8 cellular contexts compared by ENCODE assay signal in genomic region chr20:50113420-50114224, GRCh38. TPM values are rescaled to one million over a fixed set of nuclear protein-coding genes. Genes with fewer than 3 reads are reported as not detected.
DNase-seq lines count a peak whose midpoint lies in the region; ATAC-seq and TF ChIP-seq lines count a peak whose summit lies in the region.

No MANE protein-coding gene starts in this region.

- peaks cover 18% of the 10 kb centered on the region for H3K36me3 ChIP-seq in RWPE2 (ENCODE audit: low read depth)
- H3K36me3 ChIP-seq in esophagus muscularis mucosa = no peaks in the 10 kb centered on the region
- no peaks in the 10 kb centered on the region for H3K36me3 ChIP-seq in psoas muscle (ENCODE audit: insufficient read depth in 1 of 2, low read depth in 1 of 2)

- H3K27ac ChIP-seq in RWPE2 (ENCODE audit: poor library complexity, severe bottlenecking) (peak overlapping the region; percentile 81), esophagus muscularis mucosa (replicated peaks in 1 of 4) (peak overlapping the region; percentile 96 to 100 (median 98)), psoas muscle (peak overlapping the region; percentile 97)

- WGBS in esophagus muscularis mucosa = 18% methylated on average over 11 of the region's 11 CpGs
- 17 to 24% (median 19%) methylated on average over 11 of the region's 11 CpGs for WGBS in psoas muscle, 3 donors

- H3K4me1 ChIP-seq in RWPE2 (ENCODE audit: insufficient read depth, poor library complexity, severe bottlenecking) (peaks cover 35% of the 10 kb centered on the region), esophagus muscularis mucosa (peaks cover 56 to 71% (median 67%) of the 10 kb centered on the region in 4 donors), psoas muscle (peaks cover 63% of the 10 kb centered on the region)

- H3K27me3 ChIP-seq in RWPE2 (ENCODE audit: insufficient read depth, poor library complexity, severe bottlenecking) (no peaks in the 10 kb centered on the region), esophagus muscularis mucosa (no peaks in the 10 kb centered on the region), psoas muscle (ENCODE audit: insufficient read depth in 3 of 3, low read length in 2 of 3) (no peaks in the 10 kb centered on the region)

- no peaks in the 10 kb centered on the region for H3K9me3 ChIP-seq in RWPE2 (ENCODE audit: severe bottlenecking)
- no peaks in the 10 kb centered on the region for H3K9me3 ChIP-seq in esophagus muscularis mucosa
- no peaks in the 10 kb centered on the region for H3K9me3 ChIP-seq in psoas muscle

- intact Hi-C loops in esophagus muscularis mucosa (cut with DNase I) = no loop called here
- intact Hi-C loops in psoas muscle (cut with DNase I) = loop anchor here in 1 of 2 donors (10.0 kb wide), 1 partner anchor 351 kb away; no protein-coding TSS in a partner anchor

- ATAC-seq in RWPE2 (ENCODE audit: low read depth) (no peak), psoas muscle (peak in 1 of 4 donors; percentile 21), GM18519 (IDR thresholded peaks at IDR 0.05; ENCODE audit: low FRiP score, unreplicated experiment) (no peak)

- TF ChIP-seq CTCF in GM12875 (IDR thresholded peaks at IDR 0.05; ENCODE audit: borderline replicate concordance, insufficient read depth, low read depth, low read length) (no peak), RWPE2 (IDR thresholded peaks at IDR 0.05; ENCODE audit: poor library complexity, severe bottlenecking) (no peak), esophagus muscularis mucosa (IDR thresholded peaks at IDR 0.05) (no peak), psoas muscle (IDR thresholded peaks at IDR 0.05) (no peak)

- no peak for TF ChIP-seq EP300 in esophagus muscularis mucosa (IDR thresholded peaks at IDR 0.05)

- no peak for TF ChIP-seq POLR2A in esophagus muscularis mucosa (IDR thresholded peaks at IDR 0.05; ENCODE audit: low read depth)

- DNase-seq in RWPE2 (ENCODE audit: low spot score) (peak; percentile 43), esophagus muscularis mucosa (ENCODE audit: extremely low spot score) (no peak), psoas muscle (no peak), OCI-M1 (lab: John Stamatoyannopoulos, UW) (no peak)
- DNase-seq in activated CD8-positive, alpha-beta memory T cell treated with anti-CD3 and anti-CD28 coated beads, Interleukin-2, amount 50 U/mL, for 4 hours = no peak
- DNase-seq in activated CD8-positive, alpha-beta memory T cell treated with anti-CD3 and anti-CD28 coated beads, Interleukin-2, amount 50 U/mL, for 48 hours = no peak

- H3K4me3 ChIP-seq in GM12875 (ENCODE audit: low read depth, low read length) (peak overlapping the region; percentile 68), RWPE2 (ENCODE audit: severe bottlenecking) (peak overlapping the region; percentile 99), esophagus muscularis mucosa (peak overlapping the region; percentile 77 to 95 (median 93)), psoas muscle (peak overlapping the region; percentile 91)

RNA-seq across cellular contexts. Expression of gene UBE2V1, which starts 0.7 kb away (rescaled TPM):
- total RNA-seq in esophagus muscularis mucosa (100 to 1,000 TPM in 1 of 4 donors, 10 to 100 TPM in 3; 66.8 to 104 (median 78.3) TPM), psoas muscle (10 to 100 TPM; 45.2 to 78.1 (median 57.5) TPM)
- polyA plus RNA-seq in psoas muscle = 100 to 1,000 TPM in 2 of 3 donors, 10 to 100 TPM in 1; 57.1 to 165 (median 103) TPM

RNA-seq across cellular contexts. Expression of gene PEDS1, which starts 39.9 kb away (rescaled TPM):
- total RNA-seq in esophagus muscularis mucosa = 10 to 100 TPM; 22.2 to 50.3 (median 30.7) TPM
- 10 to 100 TPM; 17.5 to 59.2 (median 35.0) TPM for total RNA-seq in psoas muscle
- 10 to 100 TPM; 23.8 to 55.1 (median 49.2) TPM for polyA plus RNA-seq in psoas muscle
